21 cellular contexts compared by ENCODE assay signal in the genomic region with DNA sequence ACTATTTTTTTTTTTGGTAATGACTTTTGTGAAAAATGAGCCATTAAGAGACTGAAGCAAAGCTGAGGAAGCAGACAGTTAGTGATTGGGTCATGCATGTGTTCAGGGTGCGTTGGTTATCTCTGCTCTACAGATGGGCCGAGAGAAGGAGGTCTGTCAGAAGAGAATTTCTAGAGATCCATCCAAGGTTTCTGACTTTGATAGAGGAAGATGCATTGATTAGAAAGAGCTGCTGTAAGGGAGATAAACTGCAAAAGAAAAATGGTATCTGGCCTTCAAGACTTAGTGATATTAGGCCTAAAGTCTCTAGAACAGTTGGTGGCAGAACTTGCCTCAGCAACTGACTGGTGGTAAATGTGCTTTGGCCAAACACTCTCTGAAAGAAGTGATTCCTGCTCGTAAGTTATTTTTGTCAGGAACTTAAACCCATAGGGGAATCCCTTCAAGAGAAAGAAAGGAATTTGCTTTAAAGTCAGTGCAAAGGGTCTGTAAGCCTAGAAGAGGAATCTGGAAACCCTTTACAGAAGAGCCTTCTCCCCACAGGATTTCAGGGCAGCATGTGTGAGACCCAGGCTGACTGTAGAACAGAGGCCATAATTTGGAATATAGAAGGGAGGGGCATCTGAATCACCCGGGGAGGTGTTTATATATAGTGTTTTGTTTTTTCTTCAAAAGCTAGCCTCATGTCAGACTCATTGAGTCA.
"Had no signal": no experiment of that assay in that cellular context is flagged by ENCODE, and none has a peak within 500 bp of the region (broad histone marks: within the 10 kb centered on the region; RNA-seq: fewer than 3 reads in every experiment).

No MANE protein-coding gene starts in this region.

- H3K36me3 ChIP-seq: WERI-Rb-1 had no signal

- H3K9me3 ChIP-seq: lower lobe of right lung, psoas muscle, thoracic aorta had no signal

- H3K27ac Mint-ChIP-seq: activated CD4-positive, alpha-beta memory T cell treated with anti-CD3 and anti-CD28 coated beads for 36 hours; activated CD4-positive, alpha-beta T cell treated with anti-CD3 and anti-CD28 coated beads for 36 hours; activated naive CD8-positive, alpha-beta T cell treated with anti-CD3 and anti-CD28 coated beads, Interleukin-2, amount 10 ng/mL, durations not matched to agents 7 days and 5 days; dendritic cell treated with granulocyte-macrophage colony-stimulating factor and Interleukin-4, amounts not matched to agents 40 ng/mL and 50 ng/mL, for 4 days; T-helper 2 cell treated with Interferon-gamma antibody and Interleukin-4, amounts not matched to agents 5 μg/mL and 100 μg/mL, for 36 hours had no signal

- H3K9me3 Mint-ChIP-seq: activated CD4-positive, alpha-beta memory T cell treated with anti-CD3 and anti-CD28 coated beads for 36 hours; activated naive CD8-positive, alpha-beta T cell treated with anti-CD3 and anti-CD28 coated beads, Interleukin-2, amount 10 ng/mL, durations not matched to agents 7 days and 5 days; activated T-cell treated with anti-CD3 and anti-CD28 coated beads, Interleukin-2, amount 50 U/mL, for 72 hours; dendritic cell treated with granulocyte-macrophage colony-stimulating factor and Interleukin-4, amounts not matched to agents 40 ng/mL and 50 ng/mL, for 4 days; neural crest cell; T-helper 2 cell treated with Interferon-gamma antibody and Interleukin-4, amounts not matched to agents 5 μg/mL and 100 μg/mL, for 36 hours had no signal

- H3K27ac ChIP-seq: brain microvascular endothelial cell, lower lobe of right lung, psoas muscle, thoracic aorta, WERI-Rb-1 had no signal

- H3K4me1 Mint-ChIP-seq: activated CD4-positive, alpha-beta T cell treated with anti-CD3 and anti-CD28 coated beads for 36 hours; activated naive CD8-positive, alpha-beta T cell treated with anti-CD3 and anti-CD28 coated beads, Interleukin-2, amount 10 ng/mL, durations not matched to agents 7 days and 5 days; neural crest cell had no signal

- H3K27me3 ChIP-seq: brain microvascular endothelial cell had no signal

- H3K4me3 ChIP-seq: lower lobe of right lung, psoas muscle, thoracic aorta had no signal

- H3K27me3 Mint-ChIP-seq: activated CD4-positive, alpha-beta memory T cell treated with anti-CD3 and anti-CD28 coated beads for 36 hours; activated CD4-positive, alpha-beta T cell treated with anti-CD3 and anti-CD28 coated beads for 36 hours; activated naive CD8-positive, alpha-beta T cell treated with anti-CD3 and anti-CD28 coated beads, Interleukin-2, amount 10 ng/mL, durations not matched to agents 7 days and 5 days; dendritic cell treated with granulocyte-macrophage colony-stimulating factor and Interleukin-4, amounts not matched to agents 40 ng/mL and 50 ng/mL, for 4 days had no signal

- ATAC-seq: activated CD4-positive, alpha-beta T cell treated with anti-CD3 and anti-CD28 coated beads for 36 hours; activated T-cell treated with anti-CD3 and anti-CD28 coated beads, Interleukin-2, amount 50 U/mL, for 72 hours; left colon; lower lobe of right lung; psoas muscle; sciatic nerve had no signal

- H3K4me3 Mint-ChIP-seq: activated CD4-positive, alpha-beta memory T cell treated with anti-CD3 and anti-CD28 coated beads for 36 hours; activated CD4-positive, alpha-beta T cell treated with anti-CD3 and anti-CD28 coated beads for 36 hours; activated naive CD8-positive, alpha-beta T cell treated with anti-CD3 and anti-CD28 coated beads, Interleukin-2, amount 10 ng/mL, durations not matched to agents 7 days and 5 days; activated T-cell treated with anti-CD3 and anti-CD28 coated beads, Interleukin-2, amount 50 U/mL, for 72 hours; dendritic cell treated with granulocyte-macrophage colony-stimulating factor and Interleukin-4, amounts not matched to agents 40 ng/mL and 50 ng/mL, for 4 days; neural crest cell; T-helper 2 cell treated with Interferon-gamma antibody and Interleukin-4, amounts not matched to agents 5 μg/mL and 100 μg/mL, for 36 hours had no signal

- H3K4me1 ChIP-seq: lower lobe of right lung, psoas muscle had no signal

- DNase-seq: activated CD4-positive, alpha-beta memory T cell treated with anti-CD3 and anti-CD28 coated beads for 36 hours; activated CD4-positive, alpha-beta T cell treated with anti-CD3 and anti-CD28 coated beads for 36 hours; activated gamma-delta T cell treated with Interleukin-2 at 50 U/mL for 16 hours; activated naive CD8-positive, alpha-beta T cell treated with anti-CD3 and anti-CD28 coated beads, Interleukin-2, amount 10 ng/mL, durations not matched to agents 7 days and 5 days; activated T-cell treated with anti-CD3 and anti-CD28 coated beads, Interleukin-2, amount 50 U/mL, for 72 hours; anterior cingulate cortex; brain microvascular endothelial cell; cerebellar nuclear complex; effector memory CD4-positive, alpha-beta T cell; foreskin melanocyte; head of caudate nucleus; left colon; lower lobe of right lung; midbrain; psoas muscle; WERI-Rb-1 had no signal
